In the genomic region with DNA sequence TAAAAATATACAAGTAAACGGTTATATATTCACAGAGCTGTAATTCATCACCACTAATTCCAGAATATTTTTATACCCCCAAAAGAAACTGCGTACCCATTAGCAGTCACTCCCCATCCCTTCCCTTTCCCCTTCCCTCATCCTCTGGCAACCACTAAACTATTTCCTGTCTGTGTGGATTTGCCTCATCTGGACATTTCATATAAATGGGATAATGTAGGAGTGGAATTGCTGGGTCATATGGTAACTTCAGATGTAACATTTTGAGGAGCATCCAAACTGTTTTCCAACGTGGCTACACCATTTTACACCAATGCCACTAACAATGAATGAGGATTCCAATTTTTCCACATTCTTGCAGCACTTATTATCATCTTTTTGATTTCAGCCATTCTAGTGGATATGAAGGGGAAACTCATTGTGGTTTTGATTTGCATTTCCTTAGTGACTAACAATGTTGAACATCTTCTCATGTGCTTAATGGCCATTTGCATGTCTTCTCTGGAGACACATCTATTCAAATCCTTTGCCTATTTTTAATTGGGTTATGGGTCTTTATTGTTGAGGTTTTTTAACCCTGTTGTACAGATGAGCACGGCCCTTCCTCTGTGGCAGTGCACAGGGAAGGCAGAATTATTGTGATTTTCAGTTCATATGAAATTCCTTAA, we compare ENCODE assay signal across 17 cellular contexts.
DNase-seq lines count a peak whose midpoint lies in the region; ATAC-seq and TF ChIP-seq lines count a peak whose summit lies in the region.
"Had no signal": no experiment of that assay in that cellular context is flagged by ENCODE, and none has a peak within 500 bp of the region (broad histone marks: within the 10 kb centered on the region; RNA-seq: fewer than 3 reads in every experiment).

No MANE protein-coding gene starts in this region.

- no peaks in the 10 kb centered on the region for H3K27me3 ChIP-seq in right atrium auricular region
- H3K27me3 ChIP-seq: ascending aorta, upper lobe of left lung had no signal

- no peaks in the 10 kb centered on the region for H3K36me3 ChIP-seq in right atrium auricular region
- H3K36me3 ChIP-seq: ascending aorta, upper lobe of left lung, WERI-Rb-1 had no signal

- H3K4me3 ChIP-seq in right atrium auricular region = no peak overlapping the region
- H3K4me3 ChIP-seq: ascending aorta, upper lobe of left lung had no signal

- H3K4me3 Mint-ChIP-seq in stimulated activated naive B cell treated with anti-CD40 and anti-IgM and Interleukin-4, amounts not matched to agents 10 μg/mL and 1 μg/mL and 100 μg/mL, for 72 hours = no peak overlapping the region
- H3K4me3 Mint-ChIP-seq: HFFc6 had no signal

- peaks cover 14% of the 10 kb centered on the region in 2 donors for H3K27me3 Mint-ChIP-seq in stimulated activated naive B cell treated with anti-CD40 and anti-IgM and Interleukin-4, amounts not matched to agents 10 μg/mL and 1 μg/mL and 100 μg/mL, for 72 hours

- TF ChIP-seq CTCF in right atrium auricular region (IDR thresholded peaks at IDR 0.05) = no peak

- DNase-seq in right atrium auricular region (ENCODE audit: low spot score) (no peak), left ventricle myocardium superior (no peak), NCI-H526 treated with DMSO at 0.1 percent for 48 hours (lab: John Stamatoyannopoulos, UW) (peak; percentile 53), amniotic stem cell (lab: John Stamatoyannopoulos, UW) (no peak), DMS 273 treated with DMSO at 0.1 percent for 48 hours (lab: John Stamatoyannopoulos, UW) (no peak)
- no peak for DNase-seq in stimulated activated naive B cell treated with anti-CD40 and anti-IgM and Interleukin-4, amounts not matched to agents 10 μg/mL and 1 μg/mL and 100 μg/mL, for 72 hours
- DNase-seq: cortex of kidney, HFFc6, NCI-H1092, NCI-H226, OCI-M1, upper lobe of left lung had no signal

- H3K36me3 Mint-ChIP-seq in stimulated activated naive B cell treated with anti-CD40 and anti-IgM and Interleukin-4, amounts not matched to agents 10 μg/mL and 1 μg/mL and 100 μg/mL, for 72 hours = peaks cover 0 to 2% of the 10 kb centered on the region in 2 donors

- H3K27ac ChIP-seq in right atrium auricular region = peak overlapping the region; percentile 78 to 82
- H3K27ac ChIP-seq: ascending aorta, upper lobe of left lung, WERI-Rb-1 had no signal

- H3K4me1 ChIP-seq in right atrium auricular region = peaks cover 0 to 35% of the 10 kb centered on the region in 2 donors
- H3K4me1 ChIP-seq: upper lobe of left lung had no signal

- no peaks in the 10 kb centered on the region for H3K9me3 ChIP-seq in right atrium auricular region
- H3K9me3 ChIP-seq: ascending aorta, upper lobe of left lung had no signal

- H3K9me3 Mint-ChIP-seq in stimulated activated naive B cell treated with anti-CD40 and anti-IgM and Interleukin-4, amounts not matched to agents 10 μg/mL and 1 μg/mL and 100 μg/mL, for 72 hours = no peaks in the 10 kb centered on the region
- H3K9me3 Mint-ChIP-seq: HFFc6 had no signal

- intact Hi-C loops in left ventricle myocardium superior (cut with micrococcal nuclease) = no loop called here

- no peak overlapping the region for H3K27ac Mint-ChIP-seq in stimulated activated naive B cell treated with anti-CD40 and anti-IgM and Interleukin-4, amounts not matched to agents 10 μg/mL and 1 μg/mL and 100 μg/mL, for 72 hours
- H3K27ac Mint-ChIP-seq: HFFc6 had no signal

- H3K4me1 Mint-ChIP-seq in stimulated activated naive B cell treated with anti-CD40 and anti-IgM and Interleukin-4, amounts not matched to agents 10 μg/mL and 1 μg/mL and 100 μg/mL, for 72 hours = peaks cover 24 to 42% of the 10 kb centered on the region in 2 donors

- ATAC-seq in left ventricle myocardium superior (no peak), GM21717 (IDR thresholded peaks at IDR 0.05; ENCODE audit: unreplicated experiment) (peak; percentile 56), GM19463 (IDR thresholded peaks at IDR 0.05; ENCODE audit: unreplicated experiment) (no peak)
- peak; percentile 70 to 75 for ATAC-seq in stimulated activated naive B cell treated with anti-CD40 and anti-IgM and Interleukin-4, amounts not matched to agents 10 μg/mL and 1 μg/mL and 100 μg/mL, for 72 hours (replicated peaks)
- ATAC-seq: left lobe of liver had no signal

Comparison
In these comparisons a context has a peak if more than half of its experiments do, and no peak if none do; other contexts are left out.
1. ATAC-seq: peak in GM21717 (single experiment) and stimulated activated naive B cell treated with anti-CD40 and anti-IgM and Interleukin-4, amounts not matched to agents 10 μg/mL and 1 μg/mL and 100 μg/mL, for 72 hours (2 of 2); none in left ventricle myocardium superior (single experiment) and GM19463 (single experiment).